7 cellular contexts compared by ENCODE assay signal in genomic region chr12:52969396-52969795, GRCh38. TPM values are rescaled to one million over a fixed set of nuclear protein-coding genes. Genes with fewer than 3 reads are reported as not detected.
DNase-seq lines count a peak whose midpoint lies in the region; ATAC-seq, FAIRE-seq and TF ChIP-seq lines count a peak whose summit lies in the region.
"Not testable (repeated sequence)": the region's sequence is repeated elsewhere in the genome, so short reads cannot be mapped to it uniquely, and the experiment has no call there.

No MANE protein-coding gene starts in this region.

- CTCF ChIA-PET in A549 (lab: Yijun Ruan, JAX): interaction anchor here (0.6 to 44.4 kb wide), 8 partner anchors 8 to 743 kb away, joined by 3 to 1736 read pairs (median 21); partner anchors contain the start of gene KRT8
- CTCF ChIA-PET in Panc1 (lab: Charles Lee): interaction anchor here (1.1 to 3.1 kb wide), 2 partner anchors 9 to 11 kb away, joined by 8 to 14 read pairs; no protein-coding TSS in a partner anchor
- CTCF ChIA-PET in HepG2 (lab: Yijun Ruan, JAX; ENCODE audit: low intra/inter-chr PET ratio, low total read pairs): not testable (repeated sequence)

- not testable (repeated sequence) for H2BK12ac ChIP-seq in H9 (ENCODE audit: insufficient read length, low read depth, low read length)

- not testable (repeated sequence) for DNase-seq in A549 (ENCODE audit: low read depth in 1 of 2, low spot score in 1 of 2); H9; Panc1 (ENCODE audit: low read depth, low spot score); HepG2 (ENCODE audit: low spot score); progenitor cell of endocrine pancreas (ENCODE audit: low spot score, unreplicated experiment)

- TF ChIP-seq POLR2A in A549 (IDR thresholded peaks at IDR 0.05; ENCODE audit: low read length); HepG2 (IDR thresholded peaks at IDR 0.05; ENCODE audit: insufficient read depth in 1 of 2, low read depth in 2 of 2, low read length in 2 of 2): not testable (repeated sequence)

- H4K5ac ChIP-seq in H9 (ENCODE audit: insufficient read length, low read depth, low read length): not testable (repeated sequence)

- not testable (repeated sequence) for FAIRE-seq in A549 (lab: Jason Lieb, UNC); HepG2 (lab: Jason Lieb, UNC)

- not testable (repeated sequence) for H4K91ac ChIP-seq in H9 (ENCODE audit: insufficient read length, low read depth, low read length)

- not testable (repeated sequence) for H2BK15ac ChIP-seq in H9 (ENCODE audit: low read depth, low read length)

- WGBS in A549 (ENCODE audit: missing lambda C conversion rate): 49% methylated on average over 11 of the region's 11 CpGs
- no CpG with 5 or more reads among the region's 11 CpGs for WGBS in H9 (ENCODE audit: extremely low coverage, insufficient read length, low lambda C conversion rate)
- WGBS in HepG2 (ENCODE audit: low lambda C conversion rate): 39% methylated on average over 11 of the region's 11 CpGs

- POLR2A ChIA-PET in A549 (lab: Yijun Ruan, JAX) (interaction anchor here (0.6 to 7.0 kb wide), 9 partner anchors 14 to 943 kb away, joined by 3 to 110 read pairs (median 5); partner anchors contain the start of genes KRT18 and KRT8), Panc1 (lab: Charles Lee) (interaction anchor here (0.6 to 1.2 kb wide), 5 partner anchors 9 to 67 kb away, joined by 3 to 4 read pairs (median 3); no protein-coding TSS in a partner anchor), HepG2 (lab: Yijun Ruan, JAX) (interaction anchor here (0.9 to 3.1 kb wide), 8 partner anchors 13 to 85 kb away, joined by 3 to 18 read pairs (median 6); partner anchors contain the start of genes EIF4B, KRT18 and KRT8)

- not testable (repeated sequence) for H2BK20ac ChIP-seq in H9 (ENCODE audit: low read depth, low read length, poor library complexity, severe bottlenecking)

- not testable (repeated sequence) for H3K14ac ChIP-seq in H9 (ENCODE audit: insufficient read depth, low read length)

- in situ Hi-C loops in Panc1 (cut with HindIII; ENCODE audit: low pct_unique_long_range_greater_than_20kb, low sequenced_read_pairs); HepG2 (cut with HindIII; ENCODE audit: extremely low pct_ligation_motif_present, low pct_unique_long_range_greater_than_20kb): not testable (repeated sequence)

- H3K36me3 Mint-ChIP-seq in H9 (ENCODE audit: insufficient read depth in 1 of 3, low read depth in 3 of 3); brain; nephron (ENCODE audit: low read depth); progenitor cell of endocrine pancreas (ENCODE audit: insufficient read depth): not testable (repeated sequence)

- not testable (repeated sequence) for H4K8ac ChIP-seq in H9 (replicated peaks; ENCODE audit: insufficient read length, low read depth, low read length)

- not testable (repeated sequence) for BruUV-seq in Panc1 (replicated peaks; lab: Mats Ljungman, UMichigan); HepG2 (replicated peaks; lab: Mats Ljungman, UMichigan)

- H4K20me1 ChIP-seq in H9 (ENCODE audit: control insufficient read depth, insufficient read depth, insufficient read length); HepG2 (ENCODE audit: insufficient read depth, low read length): not testable (repeated sequence)

- H3K4ac ChIP-seq in H9 (ENCODE audit: low read depth, low read length): not testable (repeated sequence)

- not testable (repeated sequence) for H3K18ac ChIP-seq in H9 (ENCODE audit: insufficient read length, low read depth, low read length)

- intact Hi-C loops in Panc1 (cut with micrococcal nuclease; ENCODE audit: unreplicated experiment); HepG2 (cut with micrococcal nuclease; ENCODE audit: unreplicated experiment): not testable (repeated sequence)

- not testable (repeated sequence) for H2AK5ac ChIP-seq in H9 (ENCODE audit: insufficient read length, low read length)

- not testable (repeated sequence) for H3K79me1 ChIP-seq in H9 (ENCODE audit: insufficient read depth, low read depth, low read length, poor library complexity, severe bottlenecking)

- H2BK5ac ChIP-seq in H9 (ENCODE audit: insufficient read length, low read length): not testable (repeated sequence)

- not testable (repeated sequence) for TF ChIP-seq CTCF in A549 (IDR thresholded peaks at IDR 0.05); H9 (conservative IDR thresholded peaks at IDR 0.05); Panc1 (IDR thresholded peaks at IDR 0.05); brain (conservative IDR thresholded peaks at IDR 0.05); HepG2 (CRISPR knock-in tag; IDR thresholded peaks at IDR 0.05); nephron (IDR thresholded peaks at IDR 0.05; ENCODE audit: unreplicated experiment in 3 of 3); progenitor cell of endocrine pancreas (IDR thresholded peaks at IDR 0.05; ENCODE audit: unreplicated experiment)

- H3K9me3 Mint-ChIP-seq in H9; brain; nephron; progenitor cell of endocrine pancreas (ENCODE audit: low read depth): not testable (repeated sequence)

- H3K23ac ChIP-seq in H9 (ENCODE audit: insufficient read length, low read depth, low read length): not testable (repeated sequence)

- not testable (repeated sequence) for H3T11ph ChIP-seq in H9 (ENCODE audit: low read length)

- not testable (repeated sequence) for ATAC-seq in A549, Panc1, HepG2

- not testable (repeated sequence) for H3K4me3 Mint-ChIP-seq in H9, brain, nephron
- peak overlapping the region; percentile 23 for H3K4me3 Mint-ChIP-seq in progenitor cell of endocrine pancreas (ENCODE audit: low read depth)

- not testable (repeated sequence) for TF ChIP-seq RAD21 in A549 (conservative IDR thresholded peaks at IDR 0.05 in 1 of 2, IDR thresholded peaks at IDR 0.05 in 1 of 2); HepG2 (CRISPR knock-in tag; IDR thresholded peaks at IDR 0.05)

- not testable (repeated sequence) for H2AFZ ChIP-seq in H9 (ENCODE audit: low read length); HepG2 (ENCODE audit: low read length)

- not testable (repeated sequence) for H3K36me3 ChIP-seq in Panc1 (ENCODE audit: control insufficient read depth, insufficient read depth, low read length); HepG2 (replicated peaks in 1 of 2; ENCODE audit: control insufficient read depth in 1 of 2, insufficient read depth in 2 of 2, low read length in 2 of 2)

- H3K4me1 Mint-ChIP-seq in H9 (peaks cover 28 to 29% of the 10 kb centered on the region in 2 experiments), brain (peaks cover 14% of the 10 kb centered on the region), nephron (peaks cover 30% of the 10 kb centered on the region), progenitor cell of endocrine pancreas (ENCODE audit: low read depth) (peaks cover 32% of the 10 kb centered on the region)

- not testable (repeated sequence) for H3K27me3 ChIP-seq in H9 (ENCODE audit: insufficient read depth, low read length); Panc1 (ENCODE audit: control insufficient read depth, insufficient read depth, low read length); HepG2 (ENCODE audit: control insufficient read depth in 1 of 2, insufficient read depth in 2 of 2, low read length in 2 of 2)

- peak overlapping the region; percentile 11 for H2BK120ac ChIP-seq in H9 (ENCODE audit: low read depth, low read length, poor library complexity, severe bottlenecking)

- H3K56ac ChIP-seq in H9 (ENCODE audit: insufficient read length, low read depth, low read length): not testable (repeated sequence)

- H3K27ac Mint-ChIP-seq in H9 (peak overlapping the region in 1 of 3 experiments; percentile 80; a peak in 3 of 7 replicates), brain (peak overlapping the region in 3 of 5 experiments; percentile 40 to 61 (median 52)), nephron (peak overlapping the region; percentile 40 to 89 (median 85)), progenitor cell of endocrine pancreas (peak overlapping the region; percentile 96)

- H3K4me1 ChIP-seq in A549: peaks cover 72% of the 10 kb centered on the region
- H3K4me1 ChIP-seq in H9 (ENCODE audit: insufficient read depth, low read length): not testable (repeated sequence)
- peaks cover 54% of the 10 kb centered on the region for H3K4me1 ChIP-seq in Panc1 (ENCODE audit: control insufficient read depth, insufficient read depth, low read length)
- peaks cover 62% of the 10 kb centered on the region for H3K4me1 ChIP-seq in HepG2 (ENCODE audit: insufficient read depth, low read length)

- H3K4me2 ChIP-seq in A549 (peak overlapping the region; percentile 78), HepG2 (ENCODE audit: low read depth, low read length) (0 out of 2 replicates have a peak overlapping the region, but pooled peaks have one; percentile 66)
- H3K4me2 ChIP-seq in H9 (ENCODE audit: insufficient read depth, insufficient read length, low read length): not testable (repeated sequence)

- H3K27me3 Mint-ChIP-seq in H9 (ENCODE audit: low read depth) (peaks cover 35% of the 10 kb centered on the region), brain (peaks cover 12% of the 10 kb centered on the region)
- H3K27me3 Mint-ChIP-seq in nephron (ENCODE audit: low read depth); progenitor cell of endocrine pancreas: not testable (repeated sequence)

- not testable (repeated sequence) for H3K23me2 ChIP-seq in H9 (ENCODE audit: insufficient read length, low read depth, low read length, poor library complexity, severe bottlenecking)

- H3K9ac ChIP-seq in H9 (ENCODE audit: extremely low read depth, insufficient read length, low read length); HepG2 (ENCODE audit: insufficient read depth, low read depth, low read length): not testable (repeated sequence)

- not testable (repeated sequence) for H3K79me2 ChIP-seq in H9 (ENCODE audit: insufficient read depth, low read length); HepG2 (ENCODE audit: insufficient read depth, low read length)

- H3K9me3 ChIP-seq in A549; H9 (ENCODE audit: control insufficient read depth, low read depth, low read length); Panc1 (ENCODE audit: control insufficient read depth, insufficient read depth, low read depth, low read length); HepG2 (ENCODE audit: low read length): not testable (repeated sequence)

- H3K4me3 ChIP-seq in A549; Panc1 (ENCODE audit: low read depth in 2 of 2, low read length in 2 of 2); HepG2 (replicated peaks in 1 of 3; ENCODE audit: insufficient read depth in 1 of 3, low read depth in 2 of 3, low read length in 3 of 3): not testable (repeated sequence)

- TF ChIP-seq EP300 in A549 (IDR thresholded peaks at IDR 0.05); HepG2 (IDR thresholded peaks at IDR 0.05; ENCODE audit: low read depth in 2 of 2, low read length in 2 of 2); HepG2 (CRISPR knock-in tag; IDR thresholded peaks at IDR 0.05; ENCODE audit: borderline replicate concordance): not testable (repeated sequence)

- peak overlapping the region; percentile 90 to 91 for H3K27ac ChIP-seq in A549
- H3K27ac ChIP-seq in H9 (ENCODE audit: insufficient read length, low read depth, low read length); HepG2 (ENCODE audit: extremely low read length, insufficient read depth, low read length): not testable (repeated sequence)
- H3K27ac ChIP-seq in Panc1 (ENCODE audit: low read length): peak overlapping the region; percentile 95

RNA-seq across cellular contexts. Expression of gene KRT18, which starts 20.5 kb away (rescaled TPM):
- polyA plus RNA-seq in A549 (2011; rRNA removed) (2,476 and 2,635 TPM in 2 replicates), A549 (2017; fragmentation: RNase III; extraction: RNeasy Plus Mini Kit Qiagen cat#74134 plus additional on column Dnase treatment) (2,534 to 2,941 TPM (median 2,752 TPM) in 3 replicates), brain (ENCODE audit: insufficient read depth, low read depth, low replicate concordance) (252 TPM), HepG2 (2011; rRNA removed) (433 and 436 TPM in 2 replicates)
- polyA plus RNA-seq in A549 (2012; cell fraction: cytosol; rRNA removed): 2,127 and 2,527 TPM in 2 replicates
- polyA plus RNA-seq in A549 (2012; cell fraction: nucleus; rRNA removed): 3,075 and 3,600 TPM in 2 replicates
- 2,971 and 3,475 TPM in 2 replicates for polyA minus RNA-seq in A549 (2011; rRNA and poly(A)+ RNA removed)
- total RNA-seq in H9 (2021) (245 and 263 TPM in 2 replicates), Panc1 (2021; ENCODE audit: unreplicated experiment) (4,079 TPM), HepG2 (2016; rRNA removed; fragmentation: Illumina TruSeq; extraction: Trizol) (618 and 762 TPM in 2 replicates), progenitor cell of endocrine pancreas (608 and 692 TPM in 2 replicates)
- 4,352 TPM for polyA plus RNA-seq in Panc1 (2012; ENCODE audit: insufficient read length)
- total RNA-seq in HepG2 (2016; cell fraction: cytosol; rRNA removed; fragmentation: Illumina TruSeq; extraction: Trizol; ENCODE audit: low read depth): 344 and 369 TPM in 2 replicates
- 631 and 704 TPM in 2 replicates for total RNA-seq in HepG2 (2016; cell fraction: insoluble cytoplasmic fraction; rRNA removed; fragmentation: Illumina TruSeq; extraction: Trizol)
- 289 and 321 TPM in 2 replicates for total RNA-seq in HepG2 (2016; cell fraction: membrane; rRNA removed; fragmentation: Illumina TruSeq; extraction: Trizol)
- total RNA-seq in HepG2 (2016; cell fraction: nucleus; rRNA removed; fragmentation: Illumina TruSeq; extraction: Trizol): 291 and 298 TPM in 2 replicates
- 543 and 742 TPM in 2 replicates for polyA plus RNA-seq in HepG2 (2011; cell fraction: cytosol; rRNA removed)
- 328 and 341 TPM in 2 replicates for polyA plus RNA-seq in HepG2 (2011; cell fraction: nucleus; rRNA removed)
- polyA plus RNA-seq in HepG2 (2012): 356 and 426 TPM in 2 replicates
- polyA plus RNA-seq in HepG2 (2016; cell fraction: cytosol; fragmentation: Illumina TruSeq; extraction: Trizol; ENCODE audit: low read depth): 354 and 399 TPM in 2 replicates
- polyA plus RNA-seq in HepG2 (2016; cell fraction: insoluble cytoplasmic fraction; fragmentation: Illumina TruSeq; extraction: Trizol; ENCODE audit: low read depth): 703 and 776 TPM in 2 replicates
- 250 and 261 TPM in 2 replicates for polyA plus RNA-seq in HepG2 (2016; cell fraction: membrane; fragmentation: Illumina TruSeq; extraction: Trizol; ENCODE audit: low read depth)
- polyA plus RNA-seq in HepG2 (2016; cell fraction: nucleus; fragmentation: Illumina TruSeq; extraction: Trizol; ENCODE audit: insufficient read depth, low read depth): 432 and 466 TPM in 2 replicates
- polyA minus RNA-seq in HepG2 (2011; rRNA and poly(A)+ RNA removed; ENCODE audit: low replicate concordance): 346 and 697 TPM in 2 replicates
- 294 and 350 TPM in 2 replicates for polyA minus RNA-seq in HepG2 (2011; cell fraction: cytosol; rRNA and poly(A)+ RNA removed)
- polyA minus RNA-seq in HepG2 (2011; cell fraction: nucleus; rRNA and poly(A)+ RNA removed): 138 and 164 TPM in 2 replicates

RNA-seq across cellular contexts. Expression of gene EIF4B, which starts 36.9 kb away (rescaled TPM):
- polyA plus RNA-seq in A549 (2011; rRNA removed): 577 and 650 TPM in 2 replicates
- polyA plus RNA-seq in A549 (2012; cell fraction: cytosol; rRNA removed): 209 and 256 TPM in 2 replicates
- 167 and 231 TPM in 2 replicates for polyA plus RNA-seq in A549 (2012; cell fraction: nucleus; rRNA removed)
- polyA plus RNA-seq in A549 (2017; fragmentation: RNase III; extraction: RNeasy Plus Mini Kit Qiagen cat#74134 plus additional on column Dnase treatment): 363 to 377 TPM (median 375 TPM) in 3 replicates
- polyA minus RNA-seq in A549 (2011; rRNA and poly(A)+ RNA removed): 707 and 843 TPM in 2 replicates
- 713 and 723 TPM in 2 replicates for total RNA-seq in H9 (2021)
- 351 TPM for total RNA-seq in Panc1 (2021; ENCODE audit: unreplicated experiment)
- polyA plus RNA-seq in Panc1 (2012; ENCODE audit: insufficient read length): 242 TPM
- polyA plus RNA-seq in brain (ENCODE audit: insufficient read depth, low read depth, low replicate concordance): 216 TPM
- total RNA-seq in HepG2 (2016; rRNA removed; fragmentation: Illumina TruSeq; extraction: Trizol): 548 and 779 TPM in 2 replicates
- total RNA-seq in HepG2 (2016; cell fraction: cytosol; rRNA removed; fragmentation: Illumina TruSeq; extraction: Trizol; ENCODE audit: low read depth): 127 and 150 TPM in 2 replicates
- total RNA-seq in HepG2 (2016; cell fraction: insoluble cytoplasmic fraction; rRNA removed; fragmentation: Illumina TruSeq; extraction: Trizol): 568 and 746 TPM in 2 replicates
- 454 and 551 TPM in 2 replicates for total RNA-seq in HepG2 (2016; cell fraction: membrane; rRNA removed; fragmentation: Illumina TruSeq; extraction: Trizol)
- total RNA-seq in HepG2 (2016; cell fraction: nucleus; rRNA removed; fragmentation: Illumina TruSeq; extraction: Trizol): 263 and 291 TPM in 2 replicates
- 327 and 416 TPM in 2 replicates for polyA plus RNA-seq in HepG2 (2011; rRNA removed)
- polyA plus RNA-seq in HepG2 (2011; cell fraction: cytosol; rRNA removed): 501 and 516 TPM in 2 replicates
- polyA plus RNA-seq in HepG2 (2011; cell fraction: nucleus; rRNA removed): 203 and 222 TPM in 2 replicates
- 450 and 479 TPM in 2 replicates for polyA plus RNA-seq in HepG2 (2012)
- 74.7 and 91.4 TPM in 2 replicates for polyA plus RNA-seq in HepG2 (2016; cell fraction: cytosol; fragmentation: Illumina TruSeq; extraction: Trizol; ENCODE audit: low read depth)
- 445 and 458 TPM in 2 replicates for polyA plus RNA-seq in HepG2 (2016; cell fraction: insoluble cytoplasmic fraction; fragmentation: Illumina TruSeq; extraction: Trizol; ENCODE audit: low read depth)
- 254 and 316 TPM in 2 replicates for polyA plus RNA-seq in HepG2 (2016; cell fraction: membrane; fragmentation: Illumina TruSeq; extraction: Trizol; ENCODE audit: low read depth)
- 258 and 266 TPM in 2 replicates for polyA plus RNA-seq in HepG2 (2016; cell fraction: nucleus; fragmentation: Illumina TruSeq; extraction: Trizol; ENCODE audit: insufficient read depth, low read depth)
- 738 and 1,247 TPM in 2 replicates for polyA minus RNA-seq in HepG2 (2011; rRNA and poly(A)+ RNA removed; ENCODE audit: low replicate concordance)
- polyA minus RNA-seq in HepG2 (2011; cell fraction: cytosol; rRNA and poly(A)+ RNA removed): 496 and 595 TPM in 2 replicates
- 250 and 365 TPM in 2 replicates for polyA minus RNA-seq in HepG2 (2011; cell fraction: nucleus; rRNA and poly(A)+ RNA removed)
- total RNA-seq in progenitor cell of endocrine pancreas: 447 and 487 TPM in 2 replicates
